Comparison of ENCODE assay signal across 8 cellular contexts in the genomic region with DNA sequence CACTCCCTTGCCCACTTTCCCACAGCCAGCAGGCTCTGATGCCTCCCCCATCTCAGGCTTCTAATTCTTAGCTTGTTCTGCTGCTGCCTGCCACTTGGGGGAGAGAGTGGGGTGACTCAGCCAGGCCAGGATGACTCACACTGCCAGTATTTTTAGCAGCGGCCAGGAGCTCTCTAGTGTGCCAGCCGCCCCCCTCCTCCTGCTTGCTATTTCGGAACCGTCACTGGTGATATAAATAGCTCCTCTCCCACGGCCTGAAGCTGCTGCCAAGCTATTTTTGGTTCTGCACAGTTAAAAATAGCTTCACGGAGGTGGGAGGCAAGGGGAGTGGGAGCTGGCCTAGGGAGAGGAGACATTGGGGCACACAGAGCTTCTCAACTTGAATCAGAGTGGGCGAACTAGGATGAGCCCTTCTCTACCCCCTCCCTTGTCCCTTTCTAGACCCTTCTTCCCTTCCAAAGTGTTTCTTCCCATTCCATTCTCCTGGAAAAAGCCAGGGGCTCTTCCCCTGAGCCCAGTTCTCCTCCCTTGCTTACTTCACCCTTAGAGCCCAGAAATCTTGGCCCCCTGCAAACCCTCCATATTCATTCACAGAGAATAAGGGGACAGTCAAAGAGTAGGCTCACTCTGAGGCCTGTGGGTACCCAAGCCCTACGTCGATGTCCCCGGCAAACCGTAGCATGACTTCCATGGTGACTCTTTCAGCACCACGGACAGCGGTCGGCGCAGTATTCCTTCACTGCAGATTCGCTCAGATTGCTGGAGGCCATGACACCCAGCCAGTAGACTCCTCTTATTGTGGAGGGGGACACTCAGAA. TPM values are rescaled to one million over a fixed set of nuclear protein-coding genes. Genes with fewer than 3 reads are reported as not detected.
DNase-seq lines count a peak whose midpoint lies in the region; ATAC-seq and TF ChIP-seq lines count a peak whose summit lies in the region.

No MANE protein-coding gene starts in this region.

- peaks cover 75% of the 10 kb centered on the region for H3K27me3 Mint-ChIP-seq in activated T-cell treated with anti-CD3 and anti-CD28 coated beads, Interleukin-2, amount 50 U/mL, for 24 hours
- H3K27me3 Mint-ChIP-seq in nephron (ENCODE audit: low read depth): peaks cover 69% of the 10 kb centered on the region
- H3K27me3 Mint-ChIP-seq in stimulated activated naive CD8-positive, alpha-beta T cell treated with anti-CD3 and anti-CD28 coated beads, Interleukin-15, amount 100 ng/mL, for 72 hours: peaks cover 82% of the 10 kb centered on the region

- H3K4me3 ChIP-seq in Panc1 (ENCODE audit: low read depth in 2 of 2, low read length in 2 of 2) (no peak overlapping the region), esophagus muscularis mucosa (no peak overlapping the region)

- H3K9me3 ChIP-seq in Panc1 (ENCODE audit: control insufficient read depth, insufficient read depth, low read depth, low read length) (no peaks in the 10 kb centered on the region), esophagus muscularis mucosa (peaks cover 0 to 3% (median 0%) of the 10 kb centered on the region in 4 donors)

- DNase-seq in COLO668 (lab: John Stamatoyannopoulos, UW; ENCODE audit: unreplicated experiment) (peak; percentile 73), HUDEP-2 (lab: John Stamatoyannopoulos, UW; ENCODE audit: unreplicated experiment in 76 of 76) (peak in 59 of 76 experiments; percentile 4 to 69 (median 39)), Panc1 (ENCODE audit: low read depth, low spot score) (peak; percentile 51), esophagus muscularis mucosa (ENCODE audit: extremely low spot score) (no peak)
- peak; percentile 72 for DNase-seq in activated T-cell treated with anti-CD3 and anti-CD28 coated beads, Interleukin-2, amount 50 U/mL, for 24 hours
- DNase-seq in stimulated activated naive CD8-positive, alpha-beta T cell treated with anti-CD3 and anti-CD28 coated beads, Interleukin-15, amount 100 ng/mL, for 72 hours: peak; percentile 65 to 76

- H3K36me3 ChIP-seq in Panc1 (ENCODE audit: control insufficient read depth, insufficient read depth, low read length) (no peaks in the 10 kb centered on the region), esophagus muscularis mucosa (peaks cover 0 to 22% (median 6%) of the 10 kb centered on the region in 4 donors)

- TF ChIP-seq EP300 in esophagus muscularis mucosa (IDR thresholded peaks at IDR 0.05): peak; percentile 58

- CTCF ChIA-PET in Panc1 (lab: Charles Lee): interaction anchor here (1.1 kb wide), 2 partner anchors 11 kb away, joined by 3 to 13 read pairs; no protein-coding TSS in a partner anchor

- no TSS peak for BruUV-seq in Panc1 (replicated peaks; lab: Mats Ljungman, UMichigan)

- TF ChIP-seq POLR2A in esophagus muscularis mucosa (IDR thresholded peaks at IDR 0.05; ENCODE audit: low read depth): no peak

- peaks cover 2% of the 10 kb centered on the region for H3K9me3 Mint-ChIP-seq in activated T-cell treated with anti-CD3 and anti-CD28 coated beads, Interleukin-2, amount 50 U/mL, for 24 hours
- H3K9me3 Mint-ChIP-seq in nephron: peaks cover 5% of the 10 kb centered on the region
- H3K9me3 Mint-ChIP-seq in stimulated activated naive CD8-positive, alpha-beta T cell treated with anti-CD3 and anti-CD28 coated beads, Interleukin-15, amount 100 ng/mL, for 72 hours: peaks cover 0 to 19% of the 10 kb centered on the region in 2 donors

- H3K27me3 ChIP-seq in Panc1 (ENCODE audit: control insufficient read depth, insufficient read depth, low read length) (peaks cover 27% of the 10 kb centered on the region), esophagus muscularis mucosa (peaks cover 0 to 3% (median 0%) of the 10 kb centered on the region in 4 donors)

- H3K27ac ChIP-seq in Panc1 (ENCODE audit: low read length) (no peak overlapping the region), esophagus muscularis mucosa (replicated peaks in 1 of 4) (peak overlapping the region; percentile 41 to 80 (median 66))

- WGBS in esophagus muscularis mucosa: 12% methylated on average over 16 of the region's 16 CpGs

- H3K4me3 Mint-ChIP-seq in activated T-cell treated with anti-CD3 and anti-CD28 coated beads, Interleukin-2, amount 50 U/mL, for 24 hours: peak overlapping the region; percentile 45
- H3K4me3 Mint-ChIP-seq in nephron: peak overlapping the region in 2 of 3 experiments; percentile 56 to 57
- peak overlapping the region in 1 of 2 donors; percentile 79 for H3K4me3 Mint-ChIP-seq in stimulated activated naive CD8-positive, alpha-beta T cell treated with anti-CD3 and anti-CD28 coated beads, Interleukin-15, amount 100 ng/mL, for 72 hours

- ATAC-seq in Panc1 (peak; percentile 84), HG03520 (IDR thresholded peaks at IDR 0.05; ENCODE audit: unreplicated experiment) (no peak)
- ATAC-seq in stimulated activated naive CD8-positive, alpha-beta T cell treated with anti-CD3 and anti-CD28 coated beads, Interleukin-15, amount 100 ng/mL, for 72 hours: peak; percentile 92

- H3K4me1 ChIP-seq in Panc1 (ENCODE audit: control insufficient read depth, insufficient read depth, low read length) (0 out of 2 replicates have a peak, but pooled peaks cover 4% of the 10 kb centered on the region), esophagus muscularis mucosa (peaks cover 41 to 55% (median 52%) of the 10 kb centered on the region in 4 donors)

- H3K4me1 Mint-ChIP-seq in activated T-cell treated with anti-CD3 and anti-CD28 coated beads, Interleukin-2, amount 50 U/mL, for 24 hours (ENCODE audit: low read depth): peaks cover 34% of the 10 kb centered on the region
- H3K4me1 Mint-ChIP-seq in nephron: peaks cover 16% of the 10 kb centered on the region
- peaks cover 38% of the 10 kb centered on the region for H3K4me1 Mint-ChIP-seq in stimulated activated naive CD8-positive, alpha-beta T cell treated with anti-CD3 and anti-CD28 coated beads, Interleukin-15, amount 100 ng/mL, for 72 hours

- no peak; the same call in 1 of the 2 replicates for TF ChIP-seq CTCF in Panc1 (IDR thresholded peaks at IDR 0.05)
- TF ChIP-seq CTCF in esophagus muscularis mucosa (IDR thresholded peaks at IDR 0.05): peak; percentile 47 to 68 (median 50)
- no peak for TF ChIP-seq CTCF in nephron (IDR thresholded peaks at IDR 0.05; ENCODE audit: unreplicated experiment in 3 of 3)

- in situ Hi-C loops in Panc1 (cut with HindIII; ENCODE audit: low pct_unique_long_range_greater_than_20kb, low sequenced_read_pairs): no loop called here

- POLR2A ChIA-PET in Panc1 (lab: Charles Lee): no interaction called here

- intact Hi-C loops in Panc1 (cut with micrococcal nuclease; ENCODE audit: unreplicated experiment): no loop called here
- intact Hi-C loops in esophagus muscularis mucosa (cut with DNase I): no loop called here

- H3K36me3 Mint-ChIP-seq in activated T-cell treated with anti-CD3 and anti-CD28 coated beads, Interleukin-2, amount 50 U/mL, for 24 hours (ENCODE audit: low read depth): no peaks in the 10 kb centered on the region
- H3K36me3 Mint-ChIP-seq in nephron (ENCODE audit: low read depth): peaks cover 3% of the 10 kb centered on the region

- peak overlapping the region; percentile 42 for H3K27ac Mint-ChIP-seq in activated T-cell treated with anti-CD3 and anti-CD28 coated beads, Interleukin-2, amount 50 U/mL, for 24 hours
- H3K27ac Mint-ChIP-seq in nephron: peak overlapping the region in 1 of 3 experiments; percentile 14
- H3K27ac Mint-ChIP-seq in stimulated activated naive CD8-positive, alpha-beta T cell treated with anti-CD3 and anti-CD28 coated beads, Interleukin-15, amount 100 ng/mL, for 72 hours: no peak overlapping the region

RNA-seq across cellular contexts. Expression of a gene that starts 2.5 kb away (rescaled TPM):
- total RNA-seq in Panc1 (2021; ENCODE audit: unreplicated experiment) (0.08 TPM), esophagus muscularis mucosa (1 to 10 TPM; 1.2 to 2.9 (median 1.5) TPM)
- polyA plus RNA-seq in Panc1 (2012; ENCODE audit: insufficient read length): not detected

RNA-seq across cellular contexts. Expression of a gene that starts 20.3 kb away (rescaled TPM):
- total RNA-seq in Panc1 (2021; ENCODE audit: unreplicated experiment) (158 TPM), esophagus muscularis mucosa (10 to 100 TPM; 46.1 to 51.5 (median 48.7) TPM)
- 139 TPM for polyA plus RNA-seq in Panc1 (2012; ENCODE audit: insufficient read length)

RNA-seq across cellular contexts. Expression of a gene that starts 46.8 kb away (rescaled TPM):
- total RNA-seq in Panc1 (2021; ENCODE audit: unreplicated experiment) (28.3 TPM), esophagus muscularis mucosa (1 to 10 TPM in 3 of 4 donors, under 1 TPM in 1; 0.50 to 3.6 (median 1.7) TPM)
- 31.4 TPM for polyA plus RNA-seq in Panc1 (2012; ENCODE audit: insufficient read length)

RNA-seq across cellular contexts. Expression of a gene that starts 48.3 kb away (rescaled TPM):
- 9.1 TPM for total RNA-seq in Panc1 (2021; ENCODE audit: unreplicated experiment)
- 9.1 TPM for polyA plus RNA-seq in Panc1 (2012; ENCODE audit: insufficient read length)
- total RNA-seq in esophagus muscularis mucosa: 10 to 100 TPM; 28.7 to 50.4 (median 37.7) TPM

Comparison
In these comparisons a context has a peak if more than half of its experiments do, and no peak if none do; other contexts are left out.
1. CTCF ChIP-seq: peak in esophagus muscularis mucosa (3 of 3); none in Panc1 (single experiment) and nephron (0 of 3).